Comparison of ENCODE assay signal across 9 cellular contexts in the genomic region with DNA sequence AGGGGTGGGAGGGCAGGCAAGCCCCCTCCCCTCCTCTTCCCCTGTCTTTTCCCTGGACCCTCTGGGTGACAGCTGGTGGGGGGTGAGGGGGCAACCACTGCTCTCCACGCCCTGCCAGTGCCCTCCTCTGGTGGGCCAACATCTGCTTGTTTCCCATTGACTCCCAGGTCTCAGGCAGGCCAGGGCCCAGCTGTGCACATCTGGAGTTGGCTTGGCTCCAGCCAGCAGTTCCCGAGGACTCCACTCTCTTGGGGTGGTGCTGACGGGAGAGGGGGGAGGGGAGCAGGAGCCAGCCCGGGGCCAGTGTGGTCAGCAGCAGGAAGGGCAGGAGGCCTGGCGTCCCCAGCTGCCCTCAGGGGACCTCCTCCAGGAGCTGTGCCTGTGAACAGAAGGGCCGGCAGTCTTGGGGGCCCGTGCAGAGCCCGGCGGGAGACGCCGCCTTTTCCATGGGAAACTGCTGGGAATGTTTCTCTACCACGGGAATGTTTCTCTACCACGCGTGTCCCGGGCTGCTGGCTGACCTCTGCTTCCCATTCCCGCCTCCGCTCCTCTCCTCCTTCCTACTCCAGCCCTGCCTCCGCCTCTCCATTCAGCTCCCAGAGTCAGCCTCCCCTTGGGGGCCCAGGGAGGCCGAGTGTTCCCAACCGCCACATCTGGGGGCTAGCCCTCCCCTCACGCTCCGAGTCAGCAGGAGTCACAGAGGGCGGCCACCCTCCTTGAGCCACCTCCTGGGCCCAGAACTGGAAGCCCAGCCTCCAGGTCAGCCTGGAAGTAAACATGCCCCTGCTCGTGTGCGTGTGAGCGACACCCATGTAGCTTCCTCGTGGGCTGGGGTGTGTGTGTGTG. TPM values are rescaled to one million over a fixed set of nuclear protein-coding genes. Genes with fewer than 3 reads are reported as not detected.
DNase-seq lines count a peak whose midpoint lies in the region; ATAC-seq and TF ChIP-seq lines count a peak whose summit lies in the region.
"Had no signal": no experiment of that assay in that cellular context is flagged by ENCODE, and none has a peak within 500 bp of the region (broad histone marks: within the 10 kb centered on the region; RNA-seq: fewer than 3 reads in every experiment).

No MANE protein-coding gene starts in this region.

- H3K27ac ChIP-seq in heart left ventricle, result peak overlapping the region; percentile 89 to 99 (median 95)
- no peak overlapping the region for H3K27ac ChIP-seq in effector memory CD4-positive, alpha-beta T cell (ENCODE audit: insufficient read depth, low read length, poor library complexity, severe bottlenecking)

- H3K36me3 Mint-ChIP-seq in activated naive CD8-positive, alpha-beta T cell treated with anti-CD3 and anti-CD28 coated beads, Interleukin-2, amount 10 ng/mL, durations not matched to agents 7 days and 5 days, result no peaks in the 10 kb centered on the region

- POLR2A ChIA-PET in activated naive CD8-positive, alpha-beta T cell treated with anti-CD3 and anti-CD28 coated beads, Interleukin-2, amount 10 ng/mL, durations not matched to agents 7 days and 5 days (lab: Charles Lee), result no interaction called here

- ATAC-seq in activated naive CD8-positive, alpha-beta T cell treated with anti-CD3 and anti-CD28 coated beads, Interleukin-2, amount 10 ng/mL, durations not matched to agents 7 days and 5 days (ENCODE audit: low read depth), result no peak
- ATAC-seq in heart left ventricle (peak; percentile 76 to 80 (median 78)), sciatic nerve (peak; percentile 83)
- ATAC-seq: activated CD4-positive, alpha-beta T cell treated with anti-CD3 and anti-CD28 coated beads for 36 hours had no signal

- intact Hi-C loops in heart left ventricle (cut with DNase I) (loop anchor here in 2 of 10 donors (10.0 kb wide), 2 partner anchors 95 to 185 kb away; partner anchors contain the start of gene MXRA7 (in 1 of the 2)), sciatic nerve (cut with DNase I) (no loop called here)

- H3K4me1 ChIP-seq in heart left ventricle, result peaks cover 16 to 74% (median 51%) of the 10 kb centered on the region in 12 donors
- peaks cover 19% of the 10 kb centered on the region for H3K4me1 ChIP-seq in effector memory CD4-positive, alpha-beta T cell (ENCODE audit: control insufficient read depth, insufficient read depth, low read length, poor library complexity, severe bottlenecking)

- peaks cover 12% of the 10 kb centered on the region for H3K4me1 Mint-ChIP-seq in activated naive CD8-positive, alpha-beta T cell treated with anti-CD3 and anti-CD28 coated beads, Interleukin-2, amount 10 ng/mL, durations not matched to agents 7 days and 5 days

- peaks cover 2% of the 10 kb centered on the region for H3K27me3 Mint-ChIP-seq in activated naive CD8-positive, alpha-beta T cell treated with anti-CD3 and anti-CD28 coated beads, Interleukin-2, amount 10 ng/mL, durations not matched to agents 7 days and 5 days
- H3K27me3 Mint-ChIP-seq: activated CD4-positive, alpha-beta T cell treated with anti-CD3 and anti-CD28 coated beads for 36 hours had no signal

- H3K27me3 ChIP-seq in heart left ventricle, result no peaks in the 10 kb centered on the region
- H3K27me3 ChIP-seq in effector memory CD4-positive, alpha-beta T cell (replicated peaks; ENCODE audit: control insufficient read depth, insufficient read depth, low read length, poor library complexity, severe bottlenecking), result no peaks in the 10 kb centered on the region

- H3K9me3 ChIP-seq in heart left ventricle, result no peaks in the 10 kb centered on the region
- H3K9me3 ChIP-seq in effector memory CD4-positive, alpha-beta T cell (ENCODE audit: control insufficient read depth, low read length), result no peaks in the 10 kb centered on the region

- 32 to 53% (median 36%) methylated on average over 23 to 27 of the region's 27 CpGs for WGBS in heart left ventricle, 4 donors

- TF ChIP-seq POLR2A in heart left ventricle (IDR thresholded peaks at IDR 0.05), result peak in 1 of 2 donors; percentile 14

- peak overlapping the region; percentile 12 for H3K27ac Mint-ChIP-seq in activated naive CD8-positive, alpha-beta T cell treated with anti-CD3 and anti-CD28 coated beads, Interleukin-2, amount 10 ng/mL, durations not matched to agents 7 days and 5 days
- H3K27ac Mint-ChIP-seq: activated CD4-positive, alpha-beta T cell treated with anti-CD3 and anti-CD28 coated beads for 36 hours had no signal

- H3K9me3 Mint-ChIP-seq in activated naive CD8-positive, alpha-beta T cell treated with anti-CD3 and anti-CD28 coated beads, Interleukin-2, amount 10 ng/mL, durations not matched to agents 7 days and 5 days, result no peaks in the 10 kb centered on the region

- peaks cover 0 to 10% (median 0%) of the 10 kb centered on the region in 9 donors for H3K36me3 ChIP-seq in heart left ventricle
- H3K36me3 ChIP-seq in effector memory CD4-positive, alpha-beta T cell (ENCODE audit: control insufficient read depth, insufficient read depth, low read length), result no peaks in the 10 kb centered on the region

- DNase-seq in EL, result peak; percentile 62
- DNase-seq in activated naive CD8-positive, alpha-beta T cell treated with anti-CD3 and anti-CD28 coated beads, Interleukin-2, amount 10 ng/mL, durations not matched to agents 7 days and 5 days, result no peak
- DNase-seq in heart left ventricle, result peak; percentile 92 to 95 (median 95)
- peak; percentile 93 for DNase-seq in sciatic nerve (ENCODE audit: low spot score)
- no peak for DNase-seq in effector memory CD4-positive, alpha-beta T cell
- DNase-seq in GM19238 (ENCODE audit: insufficient read length, low spot score), result no peak
- no peak for DNase-seq in T-helper 2 cell
- DNase-seq in COLO668 (lab: John Stamatoyannopoulos, UW; ENCODE audit: unreplicated experiment), result no peak
- DNase-seq: activated CD4-positive, alpha-beta T cell treated with anti-CD3 and anti-CD28 coated beads for 36 hours had no signal

- TF ChIP-seq CTCF in heart left ventricle (IDR thresholded peaks at IDR 0.05), result peak in 1 of 12 donors; percentile 8

- H3K4me3 Mint-ChIP-seq in activated naive CD8-positive, alpha-beta T cell treated with anti-CD3 and anti-CD28 coated beads, Interleukin-2, amount 10 ng/mL, durations not matched to agents 7 days and 5 days, result no peak overlapping the region
- H3K4me3 Mint-ChIP-seq: activated CD4-positive, alpha-beta T cell treated with anti-CD3 and anti-CD28 coated beads for 36 hours had no signal

- H3K4me3 ChIP-seq in heart left ventricle, result peak overlapping the region in 5 of 12 donors; percentile 1 to 7 (median 4)
- no peak overlapping the region for H3K4me3 ChIP-seq in effector memory CD4-positive, alpha-beta T cell (ENCODE audit: insufficient read depth, low read depth, low read length, poor library complexity, severe bottlenecking)

RNA-seq across cellular contexts. Expression of gene CYGB, which starts 7.6 kb away (rescaled TPM):
- total RNA-seq in activated naive CD8-positive, alpha-beta T cell treated with anti-CD3 and anti-CD28 coated beads, Interleukin-2, amount 10 ng/mL, durations not matched to agents 7 days and 5 days, result under 1 TPM in 1 of 2 experiments, not detected in 1; 0.37 TPM
- total RNA-seq in heart left ventricle, result 10 to 100 TPM; 11.8 to 37.9 (median 21.9) TPM
- 10 to 100 TPM; 16.7 to 25.9 TPM for polyA plus RNA-seq in heart left ventricle
- 57.7 TPM for total RNA-seq in sciatic nerve
- total RNA-seq: activated CD4-positive, alpha-beta T cell treated with anti-CD3 and anti-CD28 coated beads for 36 hours had no signal

RNA-seq across cellular contexts. Expression of gene PRCD, which starts 10.0 kb away (rescaled TPM):
- total RNA-seq in activated naive CD8-positive, alpha-beta T cell treated with anti-CD3 and anti-CD28 coated beads, Interleukin-2, amount 10 ng/mL, durations not matched to agents 7 days and 5 days, result 1 to 10 TPM in 1 of 2 experiments, under 1 TPM in 1; 0.78 to 1.1 TPM
- total RNA-seq in heart left ventricle, result 1 to 10 TPM; 1.1 to 4.9 (median 2.7) TPM
- 1 to 10 TPM; 1.2 to 7.6 TPM for polyA plus RNA-seq in heart left ventricle
- 9.8 TPM for total RNA-seq in sciatic nerve
- total RNA-seq: activated CD4-positive, alpha-beta T cell treated with anti-CD3 and anti-CD28 coated beads for 36 hours had no signal

RNA-seq across cellular contexts. Expression of gene RHBDF2, which starts 28.6 kb away (rescaled TPM):
- 10 to 100 TPM; 65.1 to 67.2 TPM for total RNA-seq in activated naive CD8-positive, alpha-beta T cell treated with anti-CD3 and anti-CD28 coated beads, Interleukin-2, amount 10 ng/mL, durations not matched to agents 7 days and 5 days
- total RNA-seq in heart left ventricle, result 10 to 100 TPM in 7 of 9 donors, 1 to 10 TPM in 2; 6.3 to 49.4 (median 14.1) TPM
- polyA plus RNA-seq in heart left ventricle, result 10 to 100 TPM; 11.7 to 18.3 TPM
- total RNA-seq in sciatic nerve, result 37.9 TPM

RNA-seq across cellular contexts. Expression of gene ST6GALNAC2, which starts 55.8 kb away (rescaled TPM):
- total RNA-seq in activated naive CD8-positive, alpha-beta T cell treated with anti-CD3 and anti-CD28 coated beads, Interleukin-2, amount 10 ng/mL, durations not matched to agents 7 days and 5 days, result 1 to 10 TPM; 3.4 to 3.9 TPM
- total RNA-seq in heart left ventricle (1 to 10 TPM; 3.3 to 7.8 (median 5.6) TPM), sciatic nerve (104 TPM)
- polyA plus RNA-seq in heart left ventricle, result 1 to 10 TPM; 2.1 to 2.3 TPM

Comparison
In these comparisons a context has a peak if more than half of its experiments do, and no peak if none do; other contexts are left out.
1. DNase-seq: peak in EL (single experiment), heart left ventricle (5 of 5) and sciatic nerve (single experiment); none in activated naive CD8-positive, alpha-beta T cell treated with anti-CD3 and anti-CD28 coated beads, Interleukin-2, amount 10 ng/mL, durations not matched to agents 7 days and 5 days (single experiment), effector memory CD4-positive, alpha-beta T cell (0 of 3), GM19238 (single experiment), T-helper 2 cell (0 of 5) and COLO668 (single experiment).
2. RNA of gene CYGB, which starts 7.6 kb away (total RNA-seq): 57.7 TPM in sciatic nerve (single experiment) and 11.8 to 37.9 TPM in heart left ventricle; 0.37 TPM in activated naive CD8-positive, alpha-beta T cell treated with anti-CD3 and anti-CD28 coated beads, Interleukin-2, amount 10 ng/mL, durations not matched to agents 7 days and 5 days; every median in the first group is over 4 times any median in the second.